ENCODE assay signal across 13 cellular contexts in the genomic region with DNA sequence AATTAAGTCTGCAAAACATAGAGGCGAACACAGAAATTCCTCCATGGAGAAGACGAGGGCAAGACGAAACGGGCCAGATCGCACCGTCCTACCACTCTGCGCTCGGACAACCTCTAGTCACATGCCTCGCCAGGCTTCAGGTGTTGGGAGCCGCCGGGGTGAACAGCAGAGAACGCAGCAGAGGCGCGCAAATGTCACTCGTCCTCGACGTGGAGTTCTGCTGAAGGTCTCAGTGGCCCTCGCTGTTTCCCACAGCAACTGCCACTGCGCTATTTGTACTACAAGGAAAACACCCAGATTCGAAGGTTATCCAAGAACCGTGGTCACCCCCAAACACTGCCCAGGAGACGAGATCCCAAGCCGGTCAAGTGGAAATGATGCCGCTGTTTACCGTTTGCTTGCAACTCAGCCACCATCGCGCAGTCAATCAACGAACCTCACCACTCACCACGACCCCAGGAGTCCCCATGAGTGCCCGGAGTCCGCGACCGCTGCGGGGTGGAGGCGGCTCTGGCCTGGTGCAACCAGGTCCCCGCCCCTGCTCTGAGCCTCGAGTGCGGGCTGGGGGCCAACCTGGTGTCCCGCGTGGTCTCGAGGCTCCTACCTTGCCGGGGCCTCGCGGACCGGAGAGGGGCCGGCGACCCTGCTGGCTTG. TPM values are rescaled to one million over a fixed set of nuclear protein-coding genes. Genes with fewer than 3 reads are reported as not detected.
DNase-seq lines count a peak whose midpoint lies in the region; ATAC-seq, FAIRE-seq and TF ChIP-seq lines count a peak whose summit lies in the region.
"Had no signal": no experiment of that assay in that cellular context is flagged by ENCODE, and none has a peak within 500 bp of the region (broad histone marks: within the 10 kb centered on the region; RNA-seq: fewer than 3 reads in every experiment).

No MANE protein-coding gene starts in this region.

- H3K9me3 ChIP-seq in left lung (no peaks in the 10 kb centered on the region), sigmoid colon (no peaks in the 10 kb centered on the region), MG63 (no peaks in the 10 kb centered on the region)

- peak overlapping the region; percentile 23 to 39 for H3K4me3 ChIP-seq in left lung
- H3K4me3 ChIP-seq in sigmoid colon = no peak overlapping the region
- no peak overlapping the region for H3K4me3 ChIP-seq in MG63

- no peaks in the 10 kb centered on the region for H3K27me3 Mint-ChIP-seq in Calu3 (ENCODE audit: unreplicated experiment)
- H3K27me3 Mint-ChIP-seq in brain = no peaks in the 10 kb centered on the region

- no peak for ATAC-seq in left lung
- ATAC-seq: activated CD4-positive, alpha-beta T cell treated with anti-CD3 and anti-CD28 coated beads for 36 hours had no signal

- peaks cover 56 to 98% of the 10 kb centered on the region in 2 donors for H3K4me1 ChIP-seq in left lung
- peaks cover 0 to 96% (median 90%) of the 10 kb centered on the region in 4 donors for H3K4me1 ChIP-seq in sigmoid colon

- DNase-seq in Calu3 = no peak
- no peak for DNase-seq in left lung
- no peak for DNase-seq in sigmoid colon
- DNase-seq in dedifferentiated amniotic fluid mesenchymal stem cell (ENCODE audit: extremely low spot score) = no peak
- no peak for DNase-seq in urothelium cell line (ENCODE audit: low spot score)
- no peak for DNase-seq in NCI-H2227 treated with DMSO at 0.1 percent for 48 hours (lab: John Stamatoyannopoulos, UW)
- no peak for DNase-seq in MG63
- DNase-seq: activated CD4-positive, alpha-beta T cell treated with anti-CD3 and anti-CD28 coated beads for 36 hours; activated effector memory CD4-positive, alpha-beta T cell treated with Interleukin-2 at 50 U/mL for 16 hours; NCI-H2081 treated with DMSO at 0.1 percent for 48 hours; T-helper 1 cell had no signal

- CTCF ChIA-PET in Calu3 (lab: Charles Lee) = interaction anchor here (2.4 kb wide), 1 partner anchor 66 kb away, joined by 8 read pairs; no protein-coding TSS in a partner anchor

- H3K36me3 Mint-ChIP-seq in Calu3 (ENCODE audit: insufficient read depth, unreplicated experiment) (peaks cover 81% of the 10 kb centered on the region), brain (peaks cover 24% of the 10 kb centered on the region)

- FAIRE-seq in urothelium cell line (lab: Jason Lieb, UNC) = no peak

- no peaks in the 10 kb centered on the region for H3K27me3 ChIP-seq in left lung
- H3K27me3 ChIP-seq in sigmoid colon = no peaks in the 10 kb centered on the region
- H3K27me3 ChIP-seq in MG63 = no peaks in the 10 kb centered on the region

- WGBS in sigmoid colon, 2 donors = 45 to 76% methylated on average over 47 of the region's 47 CpGs

- TF ChIP-seq EP300 in sigmoid colon (IDR thresholded peaks at IDR 0.05) = no peak

- no peak for TF ChIP-seq POLR2A in sigmoid colon (IDR thresholded peaks at IDR 0.05)

- peak overlapping the region; percentile 75 for H3K4me3 Mint-ChIP-seq in Calu3 (ENCODE audit: low read depth, unreplicated experiment)
- H3K4me3 Mint-ChIP-seq in brain = peak overlapping the region in 1 of 5 experiments; percentile 47
- H3K4me3 Mint-ChIP-seq: activated CD4-positive, alpha-beta T cell treated with anti-CD3 and anti-CD28 coated beads for 36 hours; central memory CD8-positive, alpha-beta T cell had no signal

- intact Hi-C loops in Calu3 (cut with micrococcal nuclease; ENCODE audit: unreplicated experiment) = loop anchor here (10.0 kb wide), 1 partner anchor 46 kb away; no protein-coding TSS in a partner anchor
- intact Hi-C loops in left lung (cut with DNase I) = loop anchor here in 1 of 2 donors (10.0 kb wide), 1 partner anchor 96 kb away; no protein-coding TSS in a partner anchor
- intact Hi-C loops in sigmoid colon (cut with DNase I) = loop anchor here (10.0 kb wide), 1 partner anchor 674 kb away; the partner anchor contains the start of genes BCCIP and UROS

- BruUV-seq in Calu3 (replicated peaks; lab: Mats Ljungman, UMichigan) = no TSS peak

- peaks cover 68% of the 10 kb centered on the region for H3K4me1 Mint-ChIP-seq in Calu3 (ENCODE audit: low read depth, unreplicated experiment)
- H3K4me1 Mint-ChIP-seq in brain = peaks cover 91% of the 10 kb centered on the region
- H3K4me1 Mint-ChIP-seq: activated CD4-positive, alpha-beta T cell treated with anti-CD3 and anti-CD28 coated beads for 36 hours had no signal

- H3K36me3 ChIP-seq in left lung (no peaks in the 10 kb centered on the region), sigmoid colon (no peaks in the 10 kb centered on the region), MG63 (peaks cover 57% of the 10 kb centered on the region)

- H3K9me3 Mint-ChIP-seq in Calu3 (ENCODE audit: low read depth, unreplicated experiment) (no peaks in the 10 kb centered on the region), brain (no peaks in the 10 kb centered on the region)
- H3K9me3 Mint-ChIP-seq: central memory CD8-positive, alpha-beta T cell had no signal

- TF ChIP-seq CTCF in Calu3 (IDR thresholded peaks at IDR 0.05; ENCODE audit: unreplicated experiment) = no peak
- TF ChIP-seq CTCF in brain (conservative IDR thresholded peaks at IDR 0.05) = no peak
- TF ChIP-seq CTCF in left lung (IDR thresholded peaks at IDR 0.05) = no peak
- TF ChIP-seq CTCF in sigmoid colon (IDR thresholded peaks at IDR 0.05) = no peak

- H3K27ac Mint-ChIP-seq in Calu3 (ENCODE audit: unreplicated experiment) (peak overlapping the region; percentile 33), brain (peak overlapping the region in 4 of 5 experiments; percentile 29 to 72 (median 40))
- H3K27ac Mint-ChIP-seq: activated CD4-positive, alpha-beta T cell treated with anti-CD3 and anti-CD28 coated beads for 36 hours had no signal

- H3K27ac ChIP-seq in left lung (peak overlapping the region in 1 of 2 donors; percentile 50), sigmoid colon (peak overlapping the region; percentile 97 to 99 (median 98))

RNA-seq across cellular contexts. Expression of gene CTBP2, which starts 9.1 kb away (rescaled TPM):
- total RNA-seq in Calu3 (2022) (71.9 and 78.7 TPM in 2 replicates), left lung (10 to 100 TPM; 71.2 to 77.6 TPM), sigmoid colon (10 to 100 TPM; 31.2 to 57.1 (median 47.5) TPM)
- polyA plus RNA-seq in brain (ENCODE audit: insufficient read depth, low read depth, low replicate concordance) (37.8 TPM), sigmoid colon (10 to 100 TPM; 49.9 to 62.4 (median 52.0) TPM)
- total RNA-seq in MG63 (2014; rRNA removed; shearing (Covaris generic); ENCODE audit: low replicate concordance) = 58.1 and 88.7 TPM in 2 replicates

Comparison
In these comparisons a context has a peak if more than half of its experiments do, and no peak if none do; other contexts are left out.
1. H3K4me3 ChIP-seq: peak in left lung (2 of 2); none in sigmoid colon (0 of 4) and MG63 (single experiment).